ENCODE assay signal across 9 cellular contexts in genomic region chr4:87985097-87985886, GRCh38. TPM values are rescaled to one million over a fixed set of nuclear protein-coding genes. Genes with fewer than 3 reads are reported as not detected.
DNase-seq lines count a peak whose midpoint lies in the region; ATAC-seq, FAIRE-seq and TF ChIP-seq lines count a peak whose summit lies in the region.
"Had no signal": no experiment of that assay in that cellular context is flagged by ENCODE, and none has a peak within 500 bp of the region (broad histone marks: within the 10 kb centered on the region; RNA-seq: fewer than 3 reads in every experiment).

No MANE protein-coding gene starts in this region.

- H3K27me3 ChIP-seq in DND-41 (ENCODE audit: insufficient read depth, low read length, poor library complexity) (peaks cover 28% of the 10 kb centered on the region), RWPE2 (ENCODE audit: insufficient read depth, poor library complexity, severe bottlenecking) (no peaks in the 10 kb centered on the region), mammary epithelial cell (ENCODE audit: insufficient read depth, low read length) (no peaks in the 10 kb centered on the region), keratinocyte (ENCODE audit: control insufficient read depth, extremely low read depth, insufficient read depth, low read length) (no peaks in the 10 kb centered on the region)

- H3K27ac ChIP-seq in DND-41 (ENCODE audit: low read length) (no peak overlapping the region), RWPE2 (ENCODE audit: poor library complexity, severe bottlenecking) (no peak overlapping the region), mammary epithelial cell (ENCODE audit: insufficient read depth, low read depth, low read length) (no peak overlapping the region), keratinocyte (ENCODE audit: control insufficient read depth, insufficient read depth, low read length) (no peak overlapping the region)

- H3K27me3 Mint-ChIP-seq in stimulated activated memory B cell treated with anti-CD40 and anti-IgM and Interleukin-4, amounts not matched to agents 10 μg/mL and 1 μg/mL and 100 μg/mL, for 72 hours, result peaks cover 51% of the 10 kb centered on the region

- no TSS peak for BruUV-seq in mammary epithelial cell (replicated peaks; lab: Mats Ljungman, UMichigan)

- no peaks in the 10 kb centered on the region for H3K9me1 ChIP-seq in keratinocyte (ENCODE audit: control insufficient read depth, extremely low read depth, insufficient read depth, low read length)

- no peaks in the 10 kb centered on the region for H3K9me3 ChIP-seq in DND-41 (ENCODE audit: insufficient read depth, low read length, severe bottlenecking)
- no peaks in the 10 kb centered on the region for H3K9me3 ChIP-seq in RWPE2 (ENCODE audit: severe bottlenecking)
- H3K9me3 ChIP-seq in mammary epithelial cell (replicated peaks; ENCODE audit: insufficient read depth, low read length), result no peaks in the 10 kb centered on the region
- H3K9me3 ChIP-seq in keratinocyte (ENCODE audit: control insufficient read depth, low read depth, low read length), result no peaks in the 10 kb centered on the region

- H2AFZ ChIP-seq in DND-41 (ENCODE audit: low read depth, low read length), result no peak overlapping the region
- no peak overlapping the region for H2AFZ ChIP-seq in mammary epithelial cell (ENCODE audit: low read depth, low read length)
- no peak overlapping the region for H2AFZ ChIP-seq in keratinocyte (ENCODE audit: control insufficient read depth, low read length)

- in situ Hi-C loops in mammary epithelial cell (cut with MboI; ENCODE audit: low sequenced_read_pairs in 2 of 2), result no loop called here

- DNase-seq in DND-41 (peak; percentile 50), HT1080 (ENCODE audit: low read depth) (peak; percentile 77), RWPE2 (ENCODE audit: low spot score) (no peak), mammary epithelial cell (peak; percentile 57), keratinocyte (ENCODE audit: low read depth, low spot score) (no peak)

- H3K4me2 ChIP-seq in DND-41 (ENCODE audit: insufficient read depth, low read length) (no peak overlapping the region), mammary epithelial cell (ENCODE audit: insufficient read depth, low read depth, low read length) (no peak overlapping the region), keratinocyte (ENCODE audit: control insufficient read depth, extremely low read depth, insufficient read depth, low read depth, low read length) (no peak overlapping the region)

- dilution Hi-C loops in mammary epithelial cell (cut with HindIII; ENCODE audit: low sequenced_read_pairs), result no loop called here
- dilution Hi-C loops in keratinocyte (cut with MboI; ENCODE audit: extremely low pct_ligation_motif_present, low sequenced_read_pairs), result no loop called here

- H3K36me3 Mint-ChIP-seq in stimulated activated memory B cell treated with anti-CD40 and anti-IgM and Interleukin-4, amounts not matched to agents 10 μg/mL and 1 μg/mL and 100 μg/mL, for 72 hours, result no peaks in the 10 kb centered on the region

- H3K9me3 Mint-ChIP-seq in stimulated activated memory B cell treated with anti-CD40 and anti-IgM and Interleukin-4, amounts not matched to agents 10 μg/mL and 1 μg/mL and 100 μg/mL, for 72 hours, result no peaks in the 10 kb centered on the region

- H3K27ac Mint-ChIP-seq in stimulated activated memory B cell treated with anti-CD40 and anti-IgM and Interleukin-4, amounts not matched to agents 10 μg/mL and 1 μg/mL and 100 μg/mL, for 72 hours, result no peak overlapping the region

- H3K36me3 ChIP-seq in DND-41 (ENCODE audit: insufficient read depth, low read length), result no peaks in the 10 kb centered on the region
- H3K36me3 ChIP-seq in RWPE2 (ENCODE audit: low read depth), result no peaks in the 10 kb centered on the region
- H3K36me3 ChIP-seq in mammary epithelial cell (ENCODE audit: insufficient read depth, low read length), result no peaks in the 10 kb centered on the region
- H3K36me3 ChIP-seq in keratinocyte (ENCODE audit: control insufficient read depth in 2 of 2, extremely low read depth in 1 of 2, insufficient read depth in 2 of 2, low read length in 2 of 2), result no peaks in the 10 kb centered on the region

- TF ChIP-seq CTCF in DND-41 (IDR thresholded peaks at IDR 0.05; ENCODE audit: borderline replicate concordance, extremely low read depth, low read length, poor library complexity, severe bottlenecking) (peak; percentile 84), RWPE2 (IDR thresholded peaks at IDR 0.05; ENCODE audit: poor library complexity, severe bottlenecking) (peak; percentile 85), mammary epithelial cell (conservative IDR thresholded peaks at IDR 0.05 in 1 of 2, IDR thresholded peaks at IDR 0.05 in 1 of 2; ENCODE audit: extremely low read depth in 1 of 2, insufficient read depth in 1 of 2, low read depth in 1 of 2, low read length in 2 of 2) (peak; percentile 85 to 95), keratinocyte (optimal IDR thresholded peaks at IDR 0.05 in 1 of 3, IDR thresholded peaks at IDR 0.05 in 1 of 3, conservative IDR thresholded peaks at IDR 0.05 in 1 of 3; ENCODE audit: extremely low read depth in 1 of 3, insufficient read depth in 2 of 3, low read length in 3 of 3) (peak; percentile 78 to 96 (median 90))

- ATAC-seq in DND-41 (ENCODE audit: insufficient read depth, low read depth) (peak; percentile 98), GM19467 (IDR thresholded peaks at IDR 0.05; ENCODE audit: unreplicated experiment) (peak; percentile 73), RWPE2 (ENCODE audit: low read depth) (peak; percentile 98), GM21526 (IDR thresholded peaks at IDR 0.05; ENCODE audit: low FRiP score, unreplicated experiment) (no peak)
- peak; percentile 67 for ATAC-seq in stimulated activated memory B cell treated with anti-CD40 and anti-IgM and Interleukin-4, amounts not matched to agents 10 μg/mL and 1 μg/mL and 100 μg/mL, for 72 hours

- intact Hi-C loops in mammary epithelial cell (cut with micrococcal nuclease), result loop anchor here (1.0 kb wide), 2 partner anchors 132 to 227 kb away; no protein-coding TSS in a partner anchor

- no peaks in the 10 kb centered on the region for H3K4me1 ChIP-seq in DND-41 (ENCODE audit: insufficient read depth, low read length)
- no peaks in the 10 kb centered on the region for H3K4me1 ChIP-seq in RWPE2 (ENCODE audit: insufficient read depth, poor library complexity, severe bottlenecking)
- H3K4me1 ChIP-seq in mammary epithelial cell (ENCODE audit: insufficient read depth, low read length), result no peaks in the 10 kb centered on the region
- H3K4me1 ChIP-seq in keratinocyte (ENCODE audit: control insufficient read depth, extremely low read depth, insufficient read depth, low read length), result no peaks in the 10 kb centered on the region

- FAIRE-seq in keratinocyte (lab: Jason Lieb, UNC), result peak; percentile 98
- FAIRE-seq: TTC549 had no signal

- WGBS in mammary epithelial cell (ENCODE audit: low coverage, missing lambda C conversion rate), result 13% methylated on average over 1 of the region's 1 CpG

- H3K4me3 Mint-ChIP-seq in stimulated activated memory B cell treated with anti-CD40 and anti-IgM and Interleukin-4, amounts not matched to agents 10 μg/mL and 1 μg/mL and 100 μg/mL, for 72 hours, result no peak overlapping the region

- CTCF ChIA-PET in mammary epithelial cell (lab: Charles Lee; ENCODE audit: low non-redundant PET), result interaction anchor here (0.5 to 1.6 kb wide), 5 partner anchors 12 to 1055 kb away, joined by 3 to 11 read pairs (median 3); no protein-coding TSS in a partner anchor

- no peak overlapping the region for H3K9ac ChIP-seq in DND-41 (ENCODE audit: low read depth, low read length)
- H3K9ac ChIP-seq in mammary epithelial cell (ENCODE audit: insufficient read depth, low read length), result no peak overlapping the region
- H3K9ac ChIP-seq in keratinocyte (ENCODE audit: control insufficient read depth, extremely low read depth, insufficient read depth, low read length), result no peak overlapping the region

- H3K4me3 ChIP-seq in DND-41 (ENCODE audit: low read depth in 1 of 2, low read length in 2 of 2) (no peak overlapping the region), RWPE2 (ENCODE audit: severe bottlenecking) (no peak overlapping the region), mammary epithelial cell (replicated peaks in 1 of 3; ENCODE audit: insufficient read depth in 1 of 3, low read depth in 2 of 3, low read length in 3 of 3) (no peak overlapping the region), keratinocyte (ENCODE audit: control insufficient read depth in 2 of 3, extremely low read depth in 1 of 3, insufficient read depth in 2 of 3, low read depth in 1 of 3, low read length in 3 of 3) (no peak overlapping the region)

- H3K4me1 Mint-ChIP-seq in stimulated activated memory B cell treated with anti-CD40 and anti-IgM and Interleukin-4, amounts not matched to agents 10 μg/mL and 1 μg/mL and 100 μg/mL, for 72 hours, result no peaks in the 10 kb centered on the region

- H4K20me1 ChIP-seq in DND-41 (ENCODE audit: insufficient read depth, low read length) (no peaks in the 10 kb centered on the region), mammary epithelial cell (ENCODE audit: insufficient read depth, low read length) (no peaks in the 10 kb centered on the region), keratinocyte (ENCODE audit: control insufficient read depth, extremely low read depth, insufficient read depth, low read length) (no peaks in the 10 kb centered on the region)

- no peaks in the 10 kb centered on the region for H3K79me2 ChIP-seq in DND-41 (ENCODE audit: insufficient read depth, low read length)
- H3K79me2 ChIP-seq in mammary epithelial cell (ENCODE audit: insufficient read depth, low read length), result no peaks in the 10 kb centered on the region
- no peaks in the 10 kb centered on the region for H3K79me2 ChIP-seq in keratinocyte (ENCODE audit: control insufficient read depth, insufficient read depth, low read length)

RNA-seq across cellular contexts. Expression of gene SPP1, which starts 9.8 kb away (rescaled TPM):
- 30.6 and 37.1 TPM in 2 replicates for total RNA-seq in HT1080 (2014; rRNA removed; shearing (Covaris generic))
- polyA plus RNA-seq in HT1080 (2015; cell fraction: cytosol; rRNA removed), result 10.1 and 12.0 TPM in 2 replicates
- polyA plus RNA-seq in HT1080 (2015; cell fraction: nucleus; rRNA removed), result 15.8 and 19.7 TPM in 2 replicates
- 100 to 1,000 TPM in 1 of 2 donors, 1 to 10 TPM in 1; 1.3 to 157 TPM for total RNA-seq in mammary epithelial cell
- polyA plus RNA-seq in mammary epithelial cell, result 1.3 TPM
- polyA minus RNA-seq in mammary epithelial cell, result not detected
- 0.84 to 1.4 TPM (median 0.94 TPM) in 3 replicates for polyA plus RNA-seq in keratinocyte
- polyA plus RNA-seq in keratinocyte (2011; ENCODE audit: low read depth), result not detected
- polyA plus RNA-seq in keratinocyte (2011; cell fraction: cytosol; rRNA removed), result 0.29 and 0.49 TPM in 2 replicates
- 1.4 and 1.7 TPM in 2 replicates for polyA plus RNA-seq in keratinocyte (2011; cell fraction: nucleus; rRNA removed)
- polyA plus RNA-seq in keratinocyte (2012; ENCODE audit: low replicate concordance), result 0.71 TPM in 1 of 2 replicates, not detected in the other
- 1.5 to 4.1 TPM in 2 of 3 replicates, not detected in the other for polyA minus RNA-seq in keratinocyte
- polyA minus RNA-seq in keratinocyte (2011; cell fraction: cytosol; rRNA and poly(A)+ RNA removed), result not detected
- 0.53 and 1.2 TPM in 2 replicates for polyA minus RNA-seq in keratinocyte (2011; cell fraction: nucleus; rRNA and poly(A)+ RNA removed)

RNA-seq across cellular contexts. Expression of gene PKD2, which starts 22.1 kb away (rescaled TPM):
- 14.2 and 18.3 TPM in 2 replicates for total RNA-seq in HT1080 (2014; rRNA removed; shearing (Covaris generic))
- polyA plus RNA-seq in HT1080 (2015; cell fraction: cytosol; rRNA removed), result 10.3 and 13.3 TPM in 2 replicates
- 25.2 and 28.2 TPM in 2 replicates for polyA plus RNA-seq in HT1080 (2015; cell fraction: nucleus; rRNA removed)
- 10 to 100 TPM; 28.8 to 49.5 TPM for total RNA-seq in mammary epithelial cell
- polyA plus RNA-seq in mammary epithelial cell (13.3 TPM), keratinocyte (13.1 to 21.5 TPM (median 18.5 TPM) in 3 replicates)
- polyA minus RNA-seq in mammary epithelial cell (30.9 TPM), keratinocyte (11.3 to 31.3 TPM (median 29.9 TPM) in 3 replicates)
- 12.9 TPM for polyA plus RNA-seq in keratinocyte (2011; ENCODE audit: low read depth)
- 8.1 and 8.9 TPM in 2 replicates for polyA plus RNA-seq in keratinocyte (2011; cell fraction: cytosol; rRNA removed)
- polyA plus RNA-seq in keratinocyte (2011; cell fraction: nucleus; rRNA removed), result 44.5 and 54.1 TPM in 2 replicates
- 4.6 and 14.9 TPM in 2 replicates for polyA plus RNA-seq in keratinocyte (2012; ENCODE audit: low replicate concordance)
- polyA minus RNA-seq in keratinocyte (2011; cell fraction: cytosol; rRNA and poly(A)+ RNA removed), result 10.2 TPM
- 29.5 and 57.6 TPM in 2 replicates for polyA minus RNA-seq in keratinocyte (2011; cell fraction: nucleus; rRNA and poly(A)+ RNA removed)

Comparison
In these comparisons a context has a peak if more than half of its experiments do, and no peak if none do; other contexts are left out.
1. DNase-seq: peak in DND-41 (single experiment), HT1080 (single experiment) and mammary epithelial cell (single experiment); none in RWPE2 (single experiment) and keratinocyte (single experiment).
2. Peak in every context shown above with its lines, with median percentiles within 50 percentile points of each other: CTCF ChIP-seq.